9 cellular contexts compared by ENCODE assay signal in the genomic region with DNA sequence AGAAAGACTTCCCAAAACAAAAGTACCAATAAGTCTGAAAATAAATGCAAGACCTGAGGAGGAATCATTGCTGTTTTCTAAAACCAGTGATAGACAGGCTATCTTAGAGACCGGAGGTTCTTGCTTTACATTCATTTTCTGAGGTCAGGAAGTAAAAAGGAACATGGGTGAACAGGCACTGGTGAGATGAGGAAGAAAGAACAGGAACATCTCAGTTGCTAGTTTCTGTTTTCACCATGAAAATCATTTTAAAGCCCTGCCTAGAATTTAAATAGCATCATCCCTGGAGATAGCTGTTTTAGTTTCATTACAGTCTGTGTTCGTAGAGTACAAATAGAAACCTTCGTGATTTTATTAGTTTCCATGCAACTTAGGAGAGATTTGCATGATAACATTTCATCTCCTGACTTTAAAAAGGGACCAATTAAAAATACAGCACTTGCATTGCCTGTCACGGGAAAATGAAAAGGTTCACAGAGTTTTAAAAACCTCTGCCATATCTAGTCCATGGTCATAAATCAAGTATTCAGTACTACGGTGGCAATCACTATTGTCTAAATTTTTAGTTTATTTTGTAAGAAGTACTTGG. TPM values are rescaled to one million over a fixed set of nuclear protein-coding genes. Genes with fewer than 3 reads are reported as not detected.
DNase-seq lines count a peak whose midpoint lies in the region; ATAC-seq and TF ChIP-seq lines count a peak whose summit lies in the region.
"Had no signal": no experiment of that assay in that cellular context is flagged by ENCODE, and none has a peak within 500 bp of the region (broad histone marks: within the 10 kb centered on the region; RNA-seq: fewer than 3 reads in every experiment).

No MANE protein-coding gene starts in this region.

- H3K18ac ChIP-seq in mesendoderm (ENCODE audit: low read length) = no peak overlapping the region

- no peak overlapping the region for H3K23ac ChIP-seq in mesendoderm (ENCODE audit: low read length)

- H3K4ac ChIP-seq in mesendoderm (ENCODE audit: low read depth, low read length) = no peak overlapping the region

- H3K27me3 ChIP-seq in mesendoderm (ENCODE audit: insufficient read depth, low read length, poor library complexity) = no peaks in the 10 kb centered on the region

- H3K4me1 Mint-ChIP-seq in chondrocyte (ENCODE audit: low read depth) = peaks cover 26% of the 10 kb centered on the region

- H3K27ac Mint-ChIP-seq in chondrocyte (ENCODE audit: unreplicated experiment) = no peak overlapping the region

- no peak overlapping the region for H2BK120ac ChIP-seq in mesendoderm (ENCODE audit: low read depth, low read length)

- H3K36me3 ChIP-seq in mesendoderm (ENCODE audit: control insufficient read depth, insufficient read depth, low read length) = no peaks in the 10 kb centered on the region

- peaks cover 2% of the 10 kb centered on the region for H3K36me3 Mint-ChIP-seq in chondrocyte (ENCODE audit: low read depth)

- no peak overlapping the region for H2BK5ac ChIP-seq in mesendoderm (ENCODE audit: low read length)

- no peak overlapping the region for H3K4me3 ChIP-seq in NB4 (ENCODE audit: low read depth, low read length)
- H3K4me3 ChIP-seq in mesendoderm (ENCODE audit: low read length) = no peak overlapping the region

- no peaks in the 10 kb centered on the region for H3K79me2 ChIP-seq in mesendoderm (ENCODE audit: control insufficient read depth, insufficient read depth, low read length)

- H3K79me1 ChIP-seq in mesendoderm (ENCODE audit: low read length) = no peaks in the 10 kb centered on the region

- WGBS in mesendoderm (ENCODE audit: extremely low coverage, insufficient coverage, low lambda C conversion rate) = no CpG with 5 or more reads among the region's 5 CpGs

- H3K4me3 Mint-ChIP-seq in chondrocyte (ENCODE audit: unreplicated experiment) = no peak overlapping the region

- H3K4me1 ChIP-seq in mesendoderm (ENCODE audit: control insufficient read depth, low read depth, low read length) = no peaks in the 10 kb centered on the region

- H3K27me3 Mint-ChIP-seq in chondrocyte (ENCODE audit: low read depth) = no peaks in the 10 kb centered on the region

- H4K5ac ChIP-seq in mesendoderm (ENCODE audit: low read length) = no peak overlapping the region

- no peak for TF ChIP-seq CTCF in NB4 (IDR thresholded peaks at IDR 0.05; ENCODE audit: low read depth, low read length)
- TF ChIP-seq CTCF in chondrocyte (IDR thresholded peaks at IDR 0.05) = no peak

- no peak overlapping the region for H3K56ac ChIP-seq in mesendoderm (ENCODE audit: low read length)

- H3K9ac ChIP-seq in mesendoderm (ENCODE audit: low read length) = no peak overlapping the region

- intact Hi-C loops in left colon (cut with DNase I, micrococcal nuclease) = no loop called here

- no peak overlapping the region for H3K27ac ChIP-seq in mesendoderm (ENCODE audit: low read depth, low read length)

- ATAC-seq in GM18502 (IDR thresholded peaks at IDR 0.05; ENCODE audit: poor library complexity, unreplicated experiment) = peak; percentile 83
- ATAC-seq in HG02588 (IDR thresholded peaks at IDR 0.05; ENCODE audit: unreplicated experiment) = peak; percentile 70
- ATAC-seq in left colon = peak; percentile 26

- DNase-seq in NB4 (ENCODE audit: low read depth) (peak; percentile 29), left colon (no peak), chondrocyte (ENCODE audit: low spot score) (no peak), mesendoderm (no peak), NCI-H2227 treated with DMSO at 0.1 percent for 48 hours (lab: John Stamatoyannopoulos, UW) (no peak)
- DNase-seq in activated CD4-positive, alpha-beta T cell treated with anti-CD3 and anti-CD28 coated beads, Interleukin-2, amount 50 U/mL, for 4 hours = no peak
- DNase-seq: NCI-H187 treated with DMSO at 0.1 percent for 48 hours had no signal

- H3K9me3 Mint-ChIP-seq in chondrocyte (ENCODE audit: low read depth) = no peaks in the 10 kb centered on the region

- no peak overlapping the region for H2AK5ac ChIP-seq in mesendoderm (ENCODE audit: low read length)

- H3K4me2 ChIP-seq in mesendoderm (ENCODE audit: low read length) = no peak overlapping the region

- no peak for TF ChIP-seq POLR2A in NB4 (IDR thresholded peaks at IDR 0.05; ENCODE audit: extremely low read depth, insufficient read length)

- no peak overlapping the region for H4K8ac ChIP-seq in mesendoderm (ENCODE audit: low read depth, low read length)

- H2BK15ac ChIP-seq in mesendoderm (replicated peaks; ENCODE audit: low read depth) = no peak overlapping the region

RNA-seq across cellular contexts. Expression of a gene that starts 14.7 kb away (rescaled TPM):
- 10 to 100 TPM; 49.9 to 76.2 TPM for total RNA-seq in left colon
- 76.1 to 87.6 TPM (median 86.7 TPM) in 3 replicates for total RNA-seq in chondrocyte
- 1.4 TPM for polyA plus RNA-seq in mesendoderm (2013, experiment 1 of 2)
- 1.9 TPM for polyA plus RNA-seq in mesendoderm (2013, experiment 2 of 2)

Comparison
In these comparisons a context has a peak if more than half of its experiments do, and no peak if none do; other contexts are left out.
1. ATAC-seq: peak in every context shown above with its lines; median percentile 83 in GM18502; 70 in HG02588; 26 in left colon.